9 cellular contexts compared by ENCODE assay signal in the genomic region with DNA sequence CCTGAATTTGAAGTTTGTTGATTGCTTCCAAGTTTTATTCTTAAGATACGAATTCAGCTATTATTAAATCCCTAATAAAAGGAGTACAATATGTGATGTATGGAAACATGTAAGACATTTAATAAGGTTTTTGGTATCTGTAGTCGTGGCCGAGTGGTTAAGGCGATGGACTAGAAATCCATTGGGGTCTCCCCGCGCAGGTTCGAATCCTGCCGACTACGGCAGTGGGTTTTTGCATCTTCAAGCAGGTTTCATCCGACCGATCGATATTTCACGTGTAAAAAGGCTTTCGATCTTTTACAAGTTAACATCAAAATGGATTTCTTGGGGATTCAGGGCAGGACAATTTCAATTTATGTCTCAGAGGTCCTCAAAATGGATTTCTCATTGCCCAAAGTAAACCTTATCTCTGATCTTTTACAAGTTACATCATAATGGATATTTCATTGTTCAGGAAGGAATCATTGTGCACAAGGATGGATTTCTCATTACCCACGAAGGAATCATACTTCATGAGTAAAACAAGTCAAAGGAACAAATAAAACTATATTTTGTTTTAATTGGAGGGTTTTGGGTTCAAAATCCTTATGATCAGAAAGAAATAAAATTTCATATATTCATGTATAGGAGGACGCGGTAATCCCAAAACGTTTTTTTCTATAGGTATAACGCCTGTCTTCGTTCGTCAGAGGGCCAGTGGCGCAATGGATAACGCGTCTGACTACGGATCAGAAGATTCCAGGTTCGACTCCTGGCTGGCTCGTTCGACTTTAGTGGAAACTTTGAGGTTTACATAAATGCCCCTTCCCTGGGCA. TPM values are rescaled to one million over a fixed set of nuclear protein-coding genes. Genes with fewer than 3 reads are reported as not detected.
DNase-seq lines count a peak whose midpoint lies in the region; ATAC-seq and TF ChIP-seq lines count a peak whose summit lies in the region.
"Had no signal": no experiment of that assay in that cellular context is flagged by ENCODE, and none has a peak within 500 bp of the region (broad histone marks: within the 10 kb centered on the region; RNA-seq: fewer than 3 reads in every experiment).

No MANE protein-coding gene starts in this region.

- no peaks in the 10 kb centered on the region for H3K79me2 ChIP-seq in hepatocyte

- peaks cover 49% of the 10 kb centered on the region for H3K27me3 ChIP-seq in CD4-positive, CD25-positive, alpha-beta regulatory T cell (ENCODE audit: control insufficient read depth, insufficient read depth, low read length)
- peaks cover 20% of the 10 kb centered on the region for H3K27me3 ChIP-seq in hepatocyte

- H3K27ac Mint-ChIP-seq in CD4-positive, CD25-positive, alpha-beta regulatory T cell: peak overlapping the region in 1 of 3 donors; percentile 85

- peaks cover 20% of the 10 kb centered on the region for H3K4me1 ChIP-seq in CD4-positive, CD25-positive, alpha-beta regulatory T cell (ENCODE audit: control insufficient read depth, insufficient read depth, low read length, poor library complexity, severe bottlenecking)
- peaks cover 18% of the 10 kb centered on the region for H3K4me1 ChIP-seq in hepatocyte (ENCODE audit: insufficient read depth)

- H3K27ac ChIP-seq in CD4-positive, CD25-positive, alpha-beta regulatory T cell (ENCODE audit: insufficient read depth, low read length, poor library complexity, severe bottlenecking): no peak overlapping the region
- no peak overlapping the region for H3K27ac ChIP-seq in hepatocyte
- H3K27ac ChIP-seq: skin epidermis had no signal

- no peaks in the 10 kb centered on the region for H3K36me3 Mint-ChIP-seq in CD4-positive, CD25-positive, alpha-beta regulatory T cell
- no peaks in the 10 kb centered on the region for H3K36me3 Mint-ChIP-seq in activated T-cell treated with anti-CD3 and anti-CD28 coated beads, Interleukin-2, amount 50 U/mL, for 4 hours (ENCODE audit: insufficient read depth)

- peaks cover 34 to 59% (median 44%) of the 10 kb centered on the region in 4 donors for H3K4me1 Mint-ChIP-seq in CD4-positive, CD25-positive, alpha-beta regulatory T cell
- H3K4me1 Mint-ChIP-seq in activated T-cell treated with anti-CD3 and anti-CD28 coated beads, Interleukin-2, amount 50 U/mL, for 4 hours (ENCODE audit: low read depth): peaks cover 45% of the 10 kb centered on the region

- 1% methylated on average over 28 of the region's 28 CpGs for WGBS in hepatocyte (ENCODE audit: low lambda C conversion rate, missing lambda C conversion rate)

- H3K9me3 ChIP-seq in CD4-positive, CD25-positive, alpha-beta regulatory T cell (ENCODE audit: control insufficient read depth in 2 of 2, low read length in 2 of 2): peaks cover 0 to 5% of the 10 kb centered on the region in 2 experiments
- H3K9me3 ChIP-seq in hepatocyte (ENCODE audit: low read depth): no peaks in the 10 kb centered on the region

- H3K27me3 Mint-ChIP-seq in CD4-positive, CD25-positive, alpha-beta regulatory T cell: peaks cover 93% of the 10 kb centered on the region
- peaks cover 41% of the 10 kb centered on the region for H3K27me3 Mint-ChIP-seq in activated T-cell treated with anti-CD3 and anti-CD28 coated beads, Interleukin-2, amount 50 U/mL, for 4 hours (ENCODE audit: low read depth)

- no peak for ATAC-seq in CD4-positive, CD25-positive, alpha-beta regulatory T cell (ENCODE audit: low read depth in 2 of 2)
- ATAC-seq in HG03354 (IDR thresholded peaks at IDR 0.05; ENCODE audit: poor library complexity, severe bottlenecking, unreplicated experiment) (peak; percentile 38), HG02981 (IDR thresholded peaks at IDR 0.05; ENCODE audit: unreplicated experiment) (no peak)
- peak; percentile 39 to 42 for ATAC-seq in activated T-cell treated with anti-CD3 and anti-CD28 coated beads, Interleukin-2, amount 50 U/mL, for 4 hours

- no peaks in the 10 kb centered on the region for H3K36me3 ChIP-seq in CD4-positive, CD25-positive, alpha-beta regulatory T cell (ENCODE audit: control insufficient read depth, insufficient read depth, low read length)
- H3K36me3 ChIP-seq in hepatocyte (replicated peaks; ENCODE audit: insufficient read depth, low read depth): no peaks in the 10 kb centered on the region

- no peaks in the 10 kb centered on the region for H3K9me2 ChIP-seq in hepatocyte (replicated peaks; ENCODE audit: insufficient read depth)

- peak overlapping the region; percentile 49 for H3K4me3 ChIP-seq in CD4-positive, CD25-positive, alpha-beta regulatory T cell (ENCODE audit: low read depth, low read length)
- H3K4me3 ChIP-seq in hepatocyte: peak overlapping the region; percentile 14

- peak; percentile 29 to 61 (median 53) for DNase-seq in CD4-positive, CD25-positive, alpha-beta regulatory T cell
- DNase-seq in OCI-M2 (lab: John Stamatoyannopoulos, UW; ENCODE audit: unreplicated experiment) (peak; percentile 94), hepatocyte (ENCODE audit: low spot score) (peak; percentile 86), occipital lobe (lab: John Stamatoyannopoulos, UW) (no peak)
- peak; percentile 55 for DNase-seq in activated T-cell treated with anti-CD3 and anti-CD28 coated beads, Interleukin-2, amount 50 U/mL, for 4 hours
- DNase-seq in stimulated activated CD8-positive, alpha-beta memory T cell treated with anti-CD3 and anti-CD28 coated beads, Interleukin-15, amount 100 ng/mL, for 24 hours (ENCODE audit: low read depth): peak; percentile 46

- peaks cover 0 to 6% (median 4%) of the 10 kb centered on the region in 7 donors for H3K9me3 Mint-ChIP-seq in CD4-positive, CD25-positive, alpha-beta regulatory T cell
- peaks cover 10% of the 10 kb centered on the region for H3K9me3 Mint-ChIP-seq in activated T-cell treated with anti-CD3 and anti-CD28 coated beads, Interleukin-2, amount 50 U/mL, for 4 hours

- no peak for TF ChIP-seq CTCF in hepatocyte (IDR thresholded peaks at IDR 0.05; ENCODE audit: poor library complexity)

- H4K20me1 ChIP-seq in hepatocyte (ENCODE audit: insufficient read depth, poor library complexity, severe bottlenecking): no peaks in the 10 kb centered on the region

- H3K4me3 Mint-ChIP-seq in CD4-positive, CD25-positive, alpha-beta regulatory T cell: peak overlapping the region; percentile 35 to 78 (median 76)
- H3K4me3 Mint-ChIP-seq in activated T-cell treated with anti-CD3 and anti-CD28 coated beads, Interleukin-2, amount 50 U/mL, for 4 hours: peak overlapping the region; percentile 62

- no peak overlapping the region for H2AFZ ChIP-seq in hepatocyte

- peak overlapping the region; percentile 82 for H3K4me2 ChIP-seq in hepatocyte

RNA-seq across cellular contexts. Expression of gene BTN3A2, which starts 37.3 kb away (rescaled TPM):
- total RNA-seq in CD4-positive, CD25-positive, alpha-beta regulatory T cell: 135 TPM
- polyA plus RNA-seq in CD4-positive, CD25-positive, alpha-beta regulatory T cell: 100 to 1,000 TPM; 135 to 224 (median 140) TPM
- 10 to 100 TPM; 24.9 to 41.2 (median 31.0) TPM for total RNA-seq in activated T-cell treated with anti-CD3 and anti-CD28 coated beads, Interleukin-2, amount 50 U/mL, for 4 hours
- total RNA-seq in hepatocyte: 8.3 and 10.8 TPM in 2 replicates
- 6.5 and 7.4 TPM in 2 replicates for polyA plus RNA-seq in hepatocyte
- 2.3 TPM for total RNA-seq in occipital lobe

RNA-seq across cellular contexts. Expression of gene BTN2A2, which starts 55.3 kb away (rescaled TPM):
- total RNA-seq in CD4-positive, CD25-positive, alpha-beta regulatory T cell: 62.3 TPM
- 1 to 10 TPM; 4.5 to 9.5 (median 6.8) TPM for polyA plus RNA-seq in CD4-positive, CD25-positive, alpha-beta regulatory T cell
- total RNA-seq in activated T-cell treated with anti-CD3 and anti-CD28 coated beads, Interleukin-2, amount 50 U/mL, for 4 hours: 10 to 100 TPM in 1 of 3 donors, 1 to 10 TPM in 2; 9.0 to 10.3 (median 9.0) TPM
- total RNA-seq in hepatocyte (12.8 and 17.3 TPM in 2 replicates), occipital lobe (4.2 TPM)
- 8.2 and 10.6 TPM in 2 replicates for polyA plus RNA-seq in hepatocyte

Comparison
In these comparisons a context has a peak if more than half of its experiments do, and no peak if none do; other contexts are left out.
1. ATAC-seq: peak in HG03354 (single experiment) and activated T-cell treated with anti-CD3 and anti-CD28 coated beads, Interleukin-2, amount 50 U/mL, for 4 hours (2 of 2); none in CD4-positive, CD25-positive, alpha-beta regulatory T cell (0 of 2) and HG02981 (single experiment).